9 cellular contexts compared by ENCODE assay signal in genomic region chr2:10863837-10864236, GRCh38. TPM values are rescaled to one million over a fixed set of nuclear protein-coding genes. Genes with fewer than 3 reads are reported as not detected.
DNase-seq lines count a peak whose midpoint lies in the region; ATAC-seq lines count a peak whose summit lies in the region.
"Had no signal": no experiment of that assay in that cellular context is flagged by ENCODE, and none has a peak within 500 bp of the region (broad histone marks: within the 10 kb centered on the region; RNA-seq: fewer than 3 reads in every experiment).

No MANE protein-coding gene starts in this region.

- no peaks in the 10 kb centered on the region for H3K36me3 Mint-ChIP-seq in dendritic cell treated with granulocyte-macrophage colony-stimulating factor and Interleukin-4, amounts not matched to agents 40 ng/mL and 50 ng/mL, for 4 days (ENCODE audit: low read depth)
- H3K36me3 Mint-ChIP-seq in activated CD4-positive, alpha-beta memory T cell treated with anti-CD3 and anti-CD28 coated beads for 36 hours, result no peaks in the 10 kb centered on the region

- ATAC-seq in GM19467 (IDR thresholded peaks at IDR 0.05; ENCODE audit: unreplicated experiment) (peak; percentile 58), HG03354 (IDR thresholded peaks at IDR 0.05; ENCODE audit: poor library complexity, severe bottlenecking, unreplicated experiment) (peak; percentile 73)
- ATAC-seq: Panc1 had no signal

- H3K27ac Mint-ChIP-seq in dendritic cell treated with granulocyte-macrophage colony-stimulating factor and Interleukin-4, amounts not matched to agents 40 ng/mL and 50 ng/mL, for 4 days, result peak overlapping the region; percentile 58
- H3K27ac Mint-ChIP-seq in activated CD4-positive, alpha-beta memory T cell treated with anti-CD3 and anti-CD28 coated beads for 36 hours, result no peak overlapping the region

- intact Hi-C loops in dendritic cell treated with granulocyte-macrophage colony-stimulating factor and Interleukin-4, amounts not matched to agents 40 ng/mL and 50 ng/mL, for 4 days (cut with micrococcal nuclease), result no loop called here
- intact Hi-C loops in activated CD4-positive, alpha-beta memory T cell treated with anti-CD3 and anti-CD28 coated beads for 36 hours (cut with micrococcal nuclease), result no loop called here

- H3K4me1 Mint-ChIP-seq in dendritic cell treated with granulocyte-macrophage colony-stimulating factor and Interleukin-4, amounts not matched to agents 40 ng/mL and 50 ng/mL, for 4 days (ENCODE audit: low read depth), result peaks cover 39% of the 10 kb centered on the region
- H3K4me1 Mint-ChIP-seq in activated CD4-positive, alpha-beta memory T cell treated with anti-CD3 and anti-CD28 coated beads for 36 hours (ENCODE audit: low read depth), result peaks cover 26% of the 10 kb centered on the region

- DNase-seq in GF-D8 (lab: John Stamatoyannopoulos, UW) (peak; percentile 25), G401 (ENCODE audit: low spot score) (no peak), NCI-H345 treated with DMSO at 0.1 percent for 48 hours (lab: John Stamatoyannopoulos, UW; ENCODE audit: unreplicated experiment) (no peak), epidermal melanocyte (ENCODE audit: insufficient read length, low spot score) (no peak)
- no peak for DNase-seq in activated CD4-positive, alpha-beta memory T cell treated with anti-CD3 and anti-CD28 coated beads for 36 hours

- CTCF ChIA-PET in activated CD4-positive, alpha-beta memory T cell treated with anti-CD3 and anti-CD28 coated beads for 36 hours (lab: Charles Lee), result interaction anchor here (1.0 to 1.5 kb wide), 3 partner anchors 26 to 261 kb away, joined by 3 to 5 read pairs (median 3); no protein-coding TSS in a partner anchor

- H3K9me3 Mint-ChIP-seq in dendritic cell treated with granulocyte-macrophage colony-stimulating factor and Interleukin-4, amounts not matched to agents 40 ng/mL and 50 ng/mL, for 4 days, result no peaks in the 10 kb centered on the region
- no peaks in the 10 kb centered on the region for H3K9me3 Mint-ChIP-seq in activated CD4-positive, alpha-beta memory T cell treated with anti-CD3 and anti-CD28 coated beads for 36 hours

- H3K4me3 Mint-ChIP-seq in dendritic cell treated with granulocyte-macrophage colony-stimulating factor and Interleukin-4, amounts not matched to agents 40 ng/mL and 50 ng/mL, for 4 days, result peak overlapping the region; percentile 54
- H3K4me3 Mint-ChIP-seq in activated CD4-positive, alpha-beta memory T cell treated with anti-CD3 and anti-CD28 coated beads for 36 hours, result no peak overlapping the region

- H3K27me3 Mint-ChIP-seq in dendritic cell treated with granulocyte-macrophage colony-stimulating factor and Interleukin-4, amounts not matched to agents 40 ng/mL and 50 ng/mL, for 4 days, result peaks cover 83% of the 10 kb centered on the region
- peaks cover 25% of the 10 kb centered on the region for H3K27me3 Mint-ChIP-seq in activated CD4-positive, alpha-beta memory T cell treated with anti-CD3 and anti-CD28 coated beads for 36 hours

- in situ Hi-C loops in G401 (cut with HindIII; ENCODE audit: low sequenced_read_pairs), result no loop called here

- POLR2A ChIA-PET in activated CD4-positive, alpha-beta memory T cell treated with anti-CD3 and anti-CD28 coated beads for 36 hours (lab: Charles Lee), result no interaction called here

RNA-seq across cellular contexts. Expression of gene KCNF1, which starts 47.9 kb away (rescaled TPM):
- 1.5 and 1.9 TPM in 2 replicates for total RNA-seq in G401 (2014; rRNA removed; shearing (Covaris generic))
- not detected for total RNA-seq in activated CD4-positive, alpha-beta memory T cell treated with anti-CD3 and anti-CD28 coated beads for 36 hours

RNA-seq across cellular contexts. Expression of gene PDIA6, which starts 51.3 kb away (rescaled TPM):
- total RNA-seq in G401 (2014; rRNA removed; shearing (Covaris generic)), result 378 and 429 TPM in 2 replicates
- total RNA-seq in activated CD4-positive, alpha-beta memory T cell treated with anti-CD3 and anti-CD28 coated beads for 36 hours, result 100 to 1,000 TPM; 176 to 181 TPM
